In the genomic region with DNA sequence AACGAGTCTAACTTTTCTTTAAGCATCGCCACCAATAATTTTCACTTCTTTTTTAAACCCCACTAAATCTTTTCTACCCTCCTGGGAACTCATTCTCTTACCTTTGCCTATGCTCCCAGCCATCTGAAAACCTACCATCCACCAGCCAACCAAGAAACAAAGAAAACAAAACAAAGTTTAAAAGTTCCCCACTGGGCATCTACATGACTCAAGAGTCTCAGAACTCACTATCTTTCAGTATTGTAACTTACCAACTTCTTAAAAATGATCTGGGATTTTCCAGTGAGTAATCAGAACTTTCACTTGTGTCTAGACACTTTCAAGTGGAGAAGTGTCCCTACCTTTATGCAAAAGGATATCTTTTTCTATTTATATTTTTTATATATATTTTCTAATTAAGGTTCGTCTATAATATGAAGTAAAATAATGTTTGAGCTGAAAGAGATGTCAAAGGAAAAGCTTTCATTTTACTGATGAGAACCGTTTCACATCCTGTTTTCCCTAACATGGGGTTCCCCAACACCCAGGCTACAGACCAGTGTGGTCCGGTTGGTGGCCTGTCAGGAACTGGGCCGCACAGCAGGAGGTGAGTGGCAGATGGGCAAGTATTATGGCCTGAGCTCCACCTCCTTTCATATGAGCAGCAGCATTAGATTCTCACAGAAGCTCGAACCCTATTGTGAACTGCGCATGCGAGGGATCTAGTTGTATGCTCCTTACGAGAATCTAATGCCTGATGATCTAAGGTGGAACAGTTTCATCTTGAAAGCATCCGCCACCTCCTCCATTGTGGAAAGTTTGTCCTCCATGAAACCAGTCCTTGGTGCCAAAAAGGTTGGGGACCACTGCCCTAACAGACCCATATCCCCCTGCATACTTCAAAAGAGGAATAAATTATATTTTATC, we compare ENCODE assay signal across 10 cellular contexts.
DNase-seq lines count a peak whose midpoint lies in the region; ATAC-seq lines count a peak whose summit lies in the region.
"Had no signal": no experiment of that assay in that cellular context is flagged by ENCODE, and none has a peak within 500 bp of the region (broad histone marks: within the 10 kb centered on the region; RNA-seq: fewer than 3 reads in every experiment).

No MANE protein-coding gene starts in this region.

- H3K4me3 Mint-ChIP-seq in activated naive CD4-positive, alpha-beta T cell treated with anti-CD3 and anti-CD28 coated beads, Interleukin-2, amount 50 U/mL, for 24 hours = peak overlapping the region; percentile 28
- H3K4me3 Mint-ChIP-seq in stimulated activated naive CD8-positive, alpha-beta T cell treated with anti-CD3 and anti-CD28 coated beads, Interleukin-15, Interleukin-2, amounts not matched to agents 100 ng/mL and 50 ng/mL, for 24 hours = no peak overlapping the region

- no peaks in the 10 kb centered on the region for H3K36me3 Mint-ChIP-seq in activated naive CD4-positive, alpha-beta T cell treated with anti-CD3 and anti-CD28 coated beads, Interleukin-2, amount 50 U/mL, for 24 hours
- H3K36me3 Mint-ChIP-seq in stimulated activated naive CD8-positive, alpha-beta T cell treated with anti-CD3 and anti-CD28 coated beads, Interleukin-15, Interleukin-2, amounts not matched to agents 100 ng/mL and 50 ng/mL, for 24 hours (ENCODE audit: low read depth) = no peaks in the 10 kb centered on the region

- H3K4me1 Mint-ChIP-seq in activated naive CD4-positive, alpha-beta T cell treated with anti-CD3 and anti-CD28 coated beads, Interleukin-2, amount 50 U/mL, for 24 hours = peaks cover 15% of the 10 kb centered on the region
- H3K4me1 Mint-ChIP-seq in stimulated activated naive CD8-positive, alpha-beta T cell treated with anti-CD3 and anti-CD28 coated beads, Interleukin-15, Interleukin-2, amounts not matched to agents 100 ng/mL and 50 ng/mL, for 24 hours (ENCODE audit: low read depth) = peaks cover 28% of the 10 kb centered on the region

- no peak for DNase-seq in activated naive CD4-positive, alpha-beta T cell treated with Interleukin-2 at 50 U/mL for 16 hours
- DNase-seq in SIG-M5 treated with dmso at 0.1 percent for 504 hours (lab: John Stamatoyannopoulos, UW; ENCODE audit: unreplicated experiment) (no peak), NCI-H146 treated with DMSO at 0.1 percent for 48 hours (lab: John Stamatoyannopoulos, UW; ENCODE audit: unreplicated experiment) (no peak), NCI-H345 treated with DMSO at 0.1 percent for 48 hours (lab: John Stamatoyannopoulos, UW; ENCODE audit: unreplicated experiment) (no peak)
- DNase-seq: HCEC 1CT, NCI-H510A had no signal

- peak overlapping the region; percentile 86 for H3K27ac Mint-ChIP-seq in activated naive CD4-positive, alpha-beta T cell treated with anti-CD3 and anti-CD28 coated beads, Interleukin-2, amount 50 U/mL, for 24 hours
- H3K27ac Mint-ChIP-seq in stimulated activated naive CD8-positive, alpha-beta T cell treated with anti-CD3 and anti-CD28 coated beads, Interleukin-15, Interleukin-2, amounts not matched to agents 100 ng/mL and 50 ng/mL, for 24 hours = peak overlapping the region; percentile 45

- no peaks in the 10 kb centered on the region for H3K27me3 Mint-ChIP-seq in activated naive CD4-positive, alpha-beta T cell treated with anti-CD3 and anti-CD28 coated beads, Interleukin-2, amount 50 U/mL, for 24 hours
- H3K27me3 Mint-ChIP-seq in stimulated activated naive CD8-positive, alpha-beta T cell treated with anti-CD3 and anti-CD28 coated beads, Interleukin-15, Interleukin-2, amounts not matched to agents 100 ng/mL and 50 ng/mL, for 24 hours = peaks cover 15% of the 10 kb centered on the region

- ATAC-seq in GM21825 (IDR thresholded peaks at IDR 0.05; ENCODE audit: unreplicated experiment) (peak; percentile 91), HG03521 (IDR thresholded peaks at IDR 0.05; ENCODE audit: unreplicated experiment) (peak; percentile 96)

- H3K9me3 Mint-ChIP-seq in activated naive CD4-positive, alpha-beta T cell treated with anti-CD3 and anti-CD28 coated beads, Interleukin-2, amount 50 U/mL, for 24 hours = no peaks in the 10 kb centered on the region
- no peaks in the 10 kb centered on the region for H3K9me3 Mint-ChIP-seq in stimulated activated naive CD8-positive, alpha-beta T cell treated with anti-CD3 and anti-CD28 coated beads, Interleukin-15, Interleukin-2, amounts not matched to agents 100 ng/mL and 50 ng/mL, for 24 hours
